8 cellular contexts compared by ENCODE assay signal in the genomic region with DNA sequence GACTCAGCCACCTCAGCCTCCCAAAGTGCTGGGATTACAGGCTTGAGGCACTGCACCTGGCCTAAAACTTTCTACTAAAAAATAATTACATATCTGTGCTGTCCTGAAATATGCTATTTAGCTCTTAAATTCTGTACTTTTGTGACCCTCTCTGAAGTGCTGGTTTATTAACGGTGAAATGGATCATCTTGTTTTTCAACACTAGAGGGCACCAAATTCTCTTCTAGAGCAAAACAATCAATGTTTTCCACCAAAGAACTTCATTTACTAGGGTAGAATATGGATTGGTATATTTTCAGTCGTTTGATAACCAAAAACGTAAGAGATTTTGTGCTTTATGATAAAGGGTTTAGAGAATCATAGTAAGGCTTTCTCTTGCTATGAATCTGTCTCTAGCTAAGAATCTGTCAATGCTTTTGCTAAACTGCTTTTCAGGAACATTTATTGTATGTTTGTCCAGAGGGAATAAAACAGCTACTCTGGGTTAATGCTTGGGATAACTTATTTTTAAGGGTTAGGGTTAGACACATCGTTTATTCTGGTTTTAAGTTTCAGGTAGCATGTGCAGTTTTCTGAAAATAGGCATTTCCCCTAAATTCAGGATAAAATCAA.
DNase-seq lines count a peak whose midpoint lies in the region; ATAC-seq and TF ChIP-seq lines count a peak whose summit lies in the region.

No MANE protein-coding gene starts in this region.

- H3K4me3 Mint-ChIP-seq in naive B cell = no peak overlapping the region

- no peak overlapping the region for H3K27ac ChIP-seq in cardiac muscle cell
- no peak overlapping the region for H3K27ac ChIP-seq in colonic mucosa

- H3K9me3 ChIP-seq in cardiac muscle cell (ENCODE audit: low read depth) = no peaks in the 10 kb centered on the region
- no peaks in the 10 kb centered on the region for H3K9me3 ChIP-seq in colonic mucosa

- ATAC-seq in HG02870 (IDR thresholded peaks at IDR 0.05; ENCODE audit: unreplicated experiment) (peak; percentile 45), naive B cell (ENCODE audit: low read depth in 2 of 2) (no peak)

- DNase-seq in cardiac muscle cell (ENCODE audit: low read depth in 1 of 2, low spot score in 1 of 2) (peak; percentile 55 to 60), cardiac septum (ENCODE audit: low spot score) (no peak), NCI-H2227 (lab: John Stamatoyannopoulos, UW; ENCODE audit: unreplicated experiment) (peak; percentile 26), colonic mucosa (no peak), naive B cell (peak; percentile 0), NCI-H187 treated with DMSO at 0.1 percent for 48 hours (lab: John Stamatoyannopoulos, UW) (no peak)
- no peak for DNase-seq in activated CD4-positive, alpha-beta T cell treated with anti-CD3 and anti-CD28 coated beads for 48 hours

- no peaks in the 10 kb centered on the region for H3K36me3 Mint-ChIP-seq in naive B cell

- H3K27me3 Mint-ChIP-seq in naive B cell = no peaks in the 10 kb centered on the region

- H3K36me3 ChIP-seq in cardiac muscle cell (no peaks in the 10 kb centered on the region), colonic mucosa (no peaks in the 10 kb centered on the region)

- H3K4me1 ChIP-seq in cardiac muscle cell (ENCODE audit: low read depth) (no peaks in the 10 kb centered on the region), colonic mucosa (no peaks in the 10 kb centered on the region)

- H3K27me3 ChIP-seq in cardiac muscle cell (no peaks in the 10 kb centered on the region), colonic mucosa (no peaks in the 10 kb centered on the region)

- peaks cover 0 to 3% (median 0%) of the 10 kb centered on the region in 7 donors for H3K9me3 Mint-ChIP-seq in naive B cell

- no peak overlapping the region for H3K9ac ChIP-seq in colonic mucosa (ENCODE audit: low read depth in 2 of 2, low read length in 2 of 2)

- intact Hi-C loops in cardiac septum (cut with DNase I) = loop anchor here (2.0 kb wide), 1 partner anchor 384 kb away; no protein-coding TSS in a partner anchor
- intact Hi-C loops in colonic mucosa (cut with DNase I) = loop anchor here (5.0 kb wide), 1 partner anchor 383 kb away; no protein-coding TSS in a partner anchor

- H3K4me3 ChIP-seq in cardiac muscle cell (no peak overlapping the region), colonic mucosa (no peak overlapping the region)

- no peaks in the 10 kb centered on the region for H3K4me1 Mint-ChIP-seq in naive B cell

- TF ChIP-seq CTCF in cardiac muscle cell (IDR thresholded peaks at IDR 0.05; ENCODE audit: low read depth, low read length) = peak; percentile 58
- TF ChIP-seq CTCF in colonic mucosa (IDR thresholded peaks at IDR 0.05) = peak; percentile 50

- no peak overlapping the region for H3K27ac Mint-ChIP-seq in naive B cell

Comparison
In these comparisons a context has a peak if more than half of its experiments do, and no peak if none do; other contexts are left out.
1. DNase-seq: peak in cardiac muscle cell (2 of 2), NCI-H2227 (single experiment) and naive B cell (single experiment); none in cardiac septum (single experiment), colonic mucosa (single experiment), NCI-H187 treated with DMSO at 0.1 percent for 48 hours (single experiment) and activated CD4-positive, alpha-beta T cell treated with anti-CD3 and anti-CD28 coated beads for 48 hours (single experiment).